ENCODE assay signal across 8 cellular contexts in the genomic region with DNA sequence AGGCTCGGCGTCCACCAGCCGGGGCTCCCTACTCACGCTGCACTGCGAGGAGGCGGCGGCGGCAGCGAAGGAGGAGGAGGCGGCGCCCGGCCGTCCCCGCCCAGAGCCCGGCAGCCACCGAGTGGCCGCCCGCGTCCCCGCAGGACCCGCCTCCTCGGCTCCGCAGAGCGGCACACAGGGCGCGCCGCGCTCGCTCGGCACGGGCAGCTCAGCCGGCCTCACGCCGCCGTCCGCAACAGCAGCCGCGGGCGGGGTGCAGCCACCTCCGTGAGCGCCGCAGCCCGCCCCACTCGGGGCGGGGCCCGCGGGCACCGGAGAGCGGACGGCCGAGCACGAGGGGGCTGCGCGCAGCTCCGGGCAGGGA. TPM values are rescaled to one million over a fixed set of nuclear protein-coding genes. Genes with fewer than 3 reads are reported as not detected.
DNase-seq lines count a peak whose midpoint lies in the region; ATAC-seq and TF ChIP-seq lines count a peak whose summit lies in the region.

ATP2B1 (minus strand) TSS at position 46 of the 364 bp plus-strand sequence. CDS start 52,952 bp downstream, outside the sequence.

- H3K4me2 ChIP-seq in GM23338: peak within 1 kb of the TSS; percentile 91

- peak within 1 kb of the TSS; percentile 12; the same call in 1 of the 2 replicates for H3K27ac ChIP-seq in GM23338 (ENCODE audit: low read depth)
- peak within 1 kb of the TSS; percentile 98 to 99 for H3K27ac ChIP-seq in testis

- DNase-seq in ELR (ENCODE audit: low read depth): peak; percentile 90
- peak; percentile 81 for DNase-seq in GM23338 (ENCODE audit: low spot score)
- DNase-seq in LNCaP clone FGC (ENCODE audit: low read depth): no peak
- DNase-seq in SK-N-DZ (ENCODE audit: low spot score): peak; percentile 84
- DNase-seq in activated naive CD4-positive, alpha-beta T cell treated with anti-CD3 and anti-CD28 coated beads, Interleukin-2, amount 10 ng/mL, durations not matched to agents 7 days and 5 days: peak; percentile 86
- peak; percentile 88 for DNase-seq in germinal center (ENCODE audit: low spot score)
- DNase-seq in omental fat pad (ENCODE audit: low spot score): peak; percentile 43
- peak; percentile 86 for DNase-seq in testis

- H3F3A ChIP-seq in GM23338 (replicated peaks; ENCODE audit: low read depth): no peaks in the 10 kb centered on the region

- no peak within 1 kb of the TSS; the same call in 1 of the 2 replicates for H2AFZ ChIP-seq in GM23338

- H3K27me3 ChIP-seq in GM23338 (ENCODE audit: insufficient read depth) (peaks cover 51% of the 10 kb centered on the region), testis (no peaks in the 10 kb centered on the region)

- no peak within 1 kb of the TSS; the same call in 1 of the 2 replicates for H3K27ac Mint-ChIP-seq in GM23338
- H3K27ac Mint-ChIP-seq in activated naive CD4-positive, alpha-beta T cell treated with anti-CD3 and anti-CD28 coated beads, Interleukin-2, amount 10 ng/mL, durations not matched to agents 7 days and 5 days: peak within 1 kb of the TSS; percentile 92

- peaks cover 11% of the 10 kb centered on the region for H3K4me1 ChIP-seq in GM23338 (ENCODE audit: insufficient read depth)
- peaks cover 12% of the 10 kb centered on the region for H3K4me1 ChIP-seq in testis

- H3K9me3 Mint-ChIP-seq in GM23338: peaks cover 5% of the 10 kb centered on the region; the same call in 1 of the 3 replicates
- H3K9me3 Mint-ChIP-seq in activated naive CD4-positive, alpha-beta T cell treated with anti-CD3 and anti-CD28 coated beads, Interleukin-2, amount 10 ng/mL, durations not matched to agents 7 days and 5 days: no peaks in the 10 kb centered on the region

- peaks cover 40% of the 10 kb centered on the region for H3K27me3 Mint-ChIP-seq in GM23338 (ENCODE audit: insufficient read depth, low read depth, poor library complexity)
- H3K27me3 Mint-ChIP-seq in activated naive CD4-positive, alpha-beta T cell treated with anti-CD3 and anti-CD28 coated beads, Interleukin-2, amount 10 ng/mL, durations not matched to agents 7 days and 5 days: peaks cover 27% of the 10 kb centered on the region

- ATAC-seq in GM23338 (peak; percentile 71), omental fat pad (ENCODE audit: low FRiP score) (peak; percentile 68)

- peaks cover 16% of the 10 kb centered on the region for H3K4me1 Mint-ChIP-seq in GM23338
- H3K4me1 Mint-ChIP-seq in activated naive CD4-positive, alpha-beta T cell treated with anti-CD3 and anti-CD28 coated beads, Interleukin-2, amount 10 ng/mL, durations not matched to agents 7 days and 5 days: peaks cover 23% of the 10 kb centered on the region

- H3K36me3 ChIP-seq in GM23338 (ENCODE audit: insufficient read depth) (no peaks in the 10 kb centered on the region), testis (ENCODE audit: low read depth, missing control alignments) (no peaks in the 10 kb centered on the region)

- CTCF ChIA-PET in activated naive CD4-positive, alpha-beta T cell treated with anti-CD3 and anti-CD28 coated beads, Interleukin-2, amount 10 ng/mL, durations not matched to agents 7 days and 5 days (lab: Charles Lee): interaction anchor here (0.8 to 1.2 kb wide), 3 partner anchors 147 to 394 kb away, joined by 3 to 4 read pairs (median 4); partner anchors contain the start of gene GALNT4

- TF ChIP-seq POLR2A in testis (IDR thresholded peaks at IDR 0.05): peak; percentile 59

- peaks cover 43% of the 10 kb centered on the region for H3K79me2 ChIP-seq in GM23338 (replicated peaks; ENCODE audit: insufficient read depth)

- peaks cover under 1% of the 10 kb centered on the region; the same call in 2 of the 3 replicates for H3K36me3 Mint-ChIP-seq in GM23338 (ENCODE audit: low read depth)
- H3K36me3 Mint-ChIP-seq in activated naive CD4-positive, alpha-beta T cell treated with anti-CD3 and anti-CD28 coated beads, Interleukin-2, amount 10 ng/mL, durations not matched to agents 7 days and 5 days: no peaks in the 10 kb centered on the region

- peaks cover 1% of the 10 kb centered on the region; the same call in 1 of the 2 replicates for H3K9me2 ChIP-seq in GM23338 (ENCODE audit: insufficient read depth)

- H4K20me1 ChIP-seq in GM23338 (replicated peaks; ENCODE audit: insufficient read depth): peaks cover 35% of the 10 kb centered on the region

- intact Hi-C loops in testis (cut with DNase I; ENCODE audit: low total_unique reads): no loop called here

- TF ChIP-seq CTCF in GM23338 (conservative IDR thresholded peaks at IDR 0.05; ENCODE audit: low read depth in 2 of 2): no peak
- TF ChIP-seq CTCF in LNCaP clone FGC (IDR thresholded peaks at IDR 0.05; ENCODE audit: control insufficient read depth, extremely low read depth, insufficient read depth): no peak
- TF ChIP-seq CTCF in omental fat pad (IDR thresholded peaks at IDR 0.05): no peak
- TF ChIP-seq CTCF in testis (IDR thresholded peaks at IDR 0.05): peak in 1 of 3 experiments; percentile 16

- 0% methylated on average over 3 of the region's 55 CpGs; no CpG with 5 or more reads in 1 of the 2 donors for WGBS in testis, 2 donors

- peak within 1 kb of the TSS; percentile 94 for H3K4me3 Mint-ChIP-seq in GM23338
- peak within 1 kb of the TSS; percentile 86 for H3K4me3 Mint-ChIP-seq in activated naive CD4-positive, alpha-beta T cell treated with anti-CD3 and anti-CD28 coated beads, Interleukin-2, amount 10 ng/mL, durations not matched to agents 7 days and 5 days

- H3K4me3 ChIP-seq in GM23338: peak within 1 kb of the TSS; percentile 77
- H3K4me3 ChIP-seq in LNCaP clone FGC (ENCODE audit: low read depth, low read length): peak within 1 kb of the TSS; percentile 60
- peak within 1 kb of the TSS; percentile 89 to 96 for H3K4me3 ChIP-seq in testis

- no peaks in the 10 kb centered on the region for H3K9me3 ChIP-seq in testis

TF ChIP-seq in GM23338, 12 proteins besides CTCF, POLR2A, EP300 and RAD21 (continues in another document):
- TF ChIP-seq, protein P1, sequence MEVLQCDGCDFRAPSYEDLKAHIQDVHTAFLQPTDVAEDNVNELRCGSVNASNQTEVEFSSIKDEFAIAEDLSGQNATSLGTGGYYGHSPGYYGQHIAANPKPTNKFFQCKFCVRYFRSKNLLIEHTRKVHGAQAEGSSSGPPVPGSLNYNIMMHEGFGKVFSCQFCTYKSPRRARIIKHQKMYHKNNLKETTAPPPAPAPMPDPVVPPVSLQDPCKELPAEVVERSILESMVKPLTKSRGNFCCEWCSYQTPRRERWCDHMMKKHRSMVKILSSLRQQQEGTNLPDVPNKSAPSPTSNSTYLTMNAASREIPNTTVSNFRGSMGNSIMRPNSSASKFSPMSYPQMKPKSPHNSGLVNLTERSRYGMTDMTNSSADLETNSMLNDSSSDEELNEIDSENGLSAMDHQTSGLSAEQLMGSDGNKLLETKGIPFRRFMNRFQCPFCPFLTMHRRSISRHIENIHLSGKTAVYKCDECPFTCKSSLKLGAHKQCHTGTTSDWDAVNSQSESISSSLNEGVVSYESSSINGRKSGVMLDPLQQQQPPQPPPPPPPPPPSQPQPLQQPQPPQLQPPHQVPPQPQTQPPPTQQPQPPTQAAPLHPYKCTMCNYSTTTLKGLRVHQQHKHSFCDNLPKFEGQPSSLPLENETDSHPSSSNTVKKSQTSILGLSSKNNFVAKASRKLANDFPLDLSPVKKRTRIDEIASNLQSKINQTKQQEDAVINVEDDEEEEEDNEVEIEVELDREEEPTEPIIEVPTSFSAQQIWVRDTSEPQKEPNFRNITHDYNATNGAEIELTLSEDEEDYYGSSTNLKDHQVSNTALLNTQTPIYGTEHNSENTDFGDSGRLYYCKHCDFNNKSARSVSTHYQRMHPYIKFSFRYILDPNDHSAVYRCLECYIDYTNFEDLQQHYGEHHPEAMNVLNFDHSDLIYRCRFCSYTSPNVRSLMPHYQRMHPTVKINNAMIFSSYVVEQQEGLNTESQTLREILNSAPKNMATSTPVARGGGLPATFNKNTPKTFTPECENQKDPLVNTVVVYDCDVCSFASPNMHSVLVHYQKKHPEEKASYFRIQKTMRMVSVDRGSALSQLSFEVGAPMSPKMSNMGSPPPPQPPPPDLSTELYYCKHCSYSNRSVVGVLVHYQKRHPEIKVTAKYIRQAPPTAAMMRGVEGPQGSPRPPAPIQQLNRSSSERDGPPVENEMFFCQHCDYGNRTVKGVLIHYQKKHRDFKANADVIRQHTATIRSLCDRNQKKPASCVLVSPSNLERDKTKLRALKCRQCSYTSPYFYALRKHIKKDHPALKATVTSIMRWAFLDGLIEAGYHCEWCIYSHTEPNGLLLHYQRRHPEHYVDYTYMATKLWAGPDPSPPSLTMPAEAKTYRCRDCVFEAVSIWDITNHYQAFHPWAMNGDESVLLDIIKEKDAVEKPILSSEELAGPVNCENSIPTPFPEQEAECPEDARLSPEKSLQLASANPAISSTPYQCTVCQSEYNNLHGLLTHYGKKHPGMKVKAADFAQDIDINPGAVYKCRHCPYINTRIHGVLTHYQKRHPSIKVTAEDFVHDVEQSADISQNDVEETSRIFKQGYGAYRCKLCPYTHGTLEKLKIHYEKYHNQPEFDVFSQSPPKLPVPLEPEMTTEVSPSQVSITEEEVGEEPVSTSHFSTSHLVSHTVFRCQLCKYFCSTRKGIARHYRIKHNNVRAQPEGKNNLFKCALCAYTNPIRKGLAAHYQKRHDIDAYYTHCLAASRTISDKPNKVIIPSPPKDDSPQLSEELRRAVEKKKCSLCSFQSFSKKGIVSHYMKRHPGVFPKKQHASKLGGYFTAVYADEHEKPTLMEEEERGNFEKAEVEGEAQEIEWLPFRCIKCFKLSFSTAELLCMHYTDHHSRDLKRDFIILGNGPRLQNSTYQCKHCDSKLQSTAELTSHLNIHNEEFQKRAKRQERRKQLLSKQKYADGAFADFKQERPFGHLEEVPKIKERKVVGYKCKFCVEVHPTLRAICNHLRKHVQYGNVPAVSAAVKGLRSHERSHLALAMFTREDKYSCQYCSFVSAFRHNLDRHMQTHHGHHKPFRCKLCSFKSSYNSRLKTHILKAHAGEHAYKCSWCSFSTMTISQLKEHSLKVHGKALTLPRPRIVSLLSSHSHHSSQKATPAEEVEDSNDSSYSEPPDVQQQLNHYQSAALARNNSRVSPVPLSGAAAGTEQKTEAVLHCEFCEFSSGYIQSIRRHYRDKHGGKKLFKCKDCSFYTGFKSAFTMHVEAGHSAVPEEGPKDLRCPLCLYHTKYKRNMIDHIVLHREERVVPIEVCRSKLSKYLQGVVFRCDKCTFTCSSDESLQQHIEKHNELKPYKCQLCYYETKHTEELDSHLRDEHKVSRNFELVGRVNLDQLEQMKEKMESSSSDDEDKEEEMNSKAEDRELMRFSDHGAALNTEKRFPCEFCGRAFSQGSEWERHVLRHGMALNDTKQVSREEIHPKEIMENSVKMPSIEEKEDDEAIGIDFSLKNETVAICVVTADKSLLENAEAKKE (CRISPR knock-in tag; IDR thresholded peaks at IDR 0.05): no peak
- TF ChIP-seq NANOG (IDR thresholded peaks at IDR 0.05; ENCODE audit: borderline replicate concordance) (no peak), ZNF331 (CRISPR knock-in tag; IDR thresholded peaks at IDR 0.05; ENCODE audit: low read depth) (no peak)

RNA-seq across cellular contexts. Expression of gene ATP2B1, which starts in this region (rescaled TPM):
- 20.4 and 42.3 TPM in 2 replicates for total RNA-seq in GM23338 (2014; rRNA removed; shearing (Covaris generic))
- polyA plus RNA-seq in GM23338 (2016; fragmentation: Nextera tagmentation; extraction: Ambion mirVana) (27.4 and 39.3 TPM in 2 replicates), testis (ENCODE audit: insufficient read depth, low read depth, low replicate concordance) (32.1 TPM)
- 45.9 and 49.5 TPM in 2 replicates for polyA plus RNA-seq in SK-N-DZ (2014; cell fraction: cytosol; rRNA removed)
- 58.5 and 68.8 TPM in 2 replicates for polyA plus RNA-seq in SK-N-DZ (2014; cell fraction: nucleus; rRNA removed)
- total RNA-seq in omental fat pad (100 to 1,000 TPM in 1 of 4 donors, 10 to 100 TPM in 3; 29.5 to 116 (median 68.4) TPM), testis (100 to 1,000 TPM in 1 of 2 donors, 10 to 100 TPM in 1; 98.7 to 142 TPM)
